Comparison of ENCODE assay signal across 11 cellular contexts in the genomic region with DNA sequence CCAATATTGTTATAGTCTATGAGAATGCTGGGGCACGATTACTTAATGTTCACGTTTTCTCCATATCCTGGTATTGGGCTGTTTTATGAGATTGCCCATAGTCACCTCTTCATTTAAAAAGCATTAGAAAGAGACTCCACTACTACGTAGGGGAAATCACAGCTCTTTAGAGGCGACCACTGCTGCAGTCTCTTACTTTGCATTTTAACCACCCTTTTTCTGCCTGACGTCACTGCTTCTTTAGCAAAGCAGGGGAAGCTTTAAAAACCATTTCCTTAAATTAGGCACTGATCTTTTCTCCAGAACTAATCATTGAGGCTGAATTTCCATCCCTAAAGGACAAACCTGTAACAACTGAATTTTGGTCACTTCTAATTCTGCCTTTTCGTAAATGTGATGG. TPM values are rescaled to one million over a fixed set of nuclear protein-coding genes. Genes with fewer than 3 reads are reported as not detected.
A peak's percentile ranks its signal among the peaks of the same experiment; 100 is the strongest.
DNase-seq lines count a peak whose midpoint lies in the region; ATAC-seq and TF ChIP-seq lines count a peak whose summit lies in the region.
"Had no signal": no experiment of that assay in that cellular context is flagged by ENCODE, and none has a peak within 500 bp of the region (broad histone marks: within the 10 kb centered on the region; RNA-seq: fewer than 3 reads in every experiment).

No MANE protein-coding gene starts in this region.

- TF ChIP-seq CTCF in brain (conservative IDR thresholded peaks at IDR 0.05) (no peak), sigmoid colon (IDR thresholded peaks at IDR 0.05) (no peak)

- WGBS in sigmoid colon, 2 donors = 40 to 48% methylated on average over 6 of the region's 6 CpGs

- peaks cover 100% of the 10 kb centered on the region for H3K4me1 Mint-ChIP-seq in brain
- H3K4me1 Mint-ChIP-seq: T-cell had no signal

- H3K4me3 ChIP-seq in sigmoid colon = no peak overlapping the region

- ATAC-seq in GM18511 (IDR thresholded peaks at IDR 0.05; ENCODE audit: unreplicated experiment) (peak; percentile 23), HG02870 (IDR thresholded peaks at IDR 0.05; ENCODE audit: unreplicated experiment) (peak; percentile 35)
- ATAC-seq: T-cell had no signal

- H3K27me3 ChIP-seq in sigmoid colon = no peaks in the 10 kb centered on the region

- H3K27ac ChIP-seq in sigmoid colon = peak overlapping the region; percentile 32 to 70 (median 44)

- H3K4me3 Mint-ChIP-seq in brain = peak overlapping the region; percentile 72 to 83 (median 76)
- H3K4me3 Mint-ChIP-seq: T-cell had no signal

- peaks cover 6% of the 10 kb centered on the region for H3K27me3 Mint-ChIP-seq in brain

- H3K27ac Mint-ChIP-seq in brain = peak overlapping the region; percentile 79 to 97 (median 89)
- H3K27ac Mint-ChIP-seq: T-cell had no signal

- no peaks in the 10 kb centered on the region for H3K9me3 ChIP-seq in sigmoid colon

- no peak for TF ChIP-seq POLR2A in sigmoid colon (IDR thresholded peaks at IDR 0.05)

- H3K36me3 ChIP-seq in sigmoid colon = no peaks in the 10 kb centered on the region

- H3K4me1 ChIP-seq in sigmoid colon = peaks cover 0 to 75% (median 67%) of the 10 kb centered on the region in 4 donors

- DNase-seq in sigmoid colon (no peak), SW480 (ENCODE audit: low spot score) (no peak), NCI-H510A (lab: John Stamatoyannopoulos, UW) (no peak), T-helper 1 cell (no peak)
- no peak for DNase-seq in stimulated activated CD4-positive, alpha-beta T cell treated with anti-CD3 and anti-CD28 coated beads, Interleukin-4, amount 100 ng/mL, for 24 hours
- DNase-seq: Calu3, NCI-H524 treated with DMSO at 0.1 percent for 48 hours, T-cell had no signal

- no peak for TF ChIP-seq EP300 in sigmoid colon (IDR thresholded peaks at IDR 0.05)

- peaks cover 0 to 7% (median 0%) of the 10 kb centered on the region in 5 experiments for H3K9me3 Mint-ChIP-seq in brain
- H3K9me3 Mint-ChIP-seq: T-cell had no signal

- peaks cover 13% of the 10 kb centered on the region for H3K36me3 Mint-ChIP-seq in brain
- H3K36me3 Mint-ChIP-seq: T-cell had no signal

- intact Hi-C loops in sigmoid colon (cut with DNase I) = loop anchor here (2.0 kb wide), 1 partner anchor 17 kb away; no protein-coding TSS in a partner anchor

RNA-seq across cellular contexts. Expression of gene ZNF608, which starts 38.9 kb away (rescaled TPM):
- 15.6 TPM for polyA plus RNA-seq in brain (ENCODE audit: insufficient read depth, low read depth, low replicate concordance)
- 10 to 100 TPM; 17.9 to 30.7 (median 24.0) TPM for total RNA-seq in sigmoid colon
- 1 to 10 TPM; 5.1 to 9.4 (median 6.6) TPM for polyA plus RNA-seq in sigmoid colon
